In the genomic region with DNA sequence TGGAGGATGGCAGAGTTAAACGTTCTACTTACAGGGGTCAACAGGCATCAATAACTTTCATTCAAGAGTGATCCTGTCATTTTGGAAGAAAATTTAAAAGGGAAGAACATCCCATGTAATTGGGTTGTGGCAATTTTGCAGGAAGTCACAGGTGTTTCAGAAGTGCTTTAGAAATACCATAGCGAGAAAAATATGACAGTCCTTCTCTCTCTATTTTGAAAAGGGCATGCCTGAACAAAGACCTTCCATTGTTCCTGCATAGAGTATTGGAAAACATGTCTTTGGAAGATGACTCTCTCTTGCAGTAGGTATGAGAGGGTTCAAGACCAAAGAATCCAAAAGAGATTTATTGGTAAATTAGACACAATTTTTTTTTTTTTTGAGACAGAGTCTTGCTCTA, we compare ENCODE assay signal across 19 cellular contexts.
"Had no signal": no experiment of that assay in that cellular context is flagged by ENCODE, and none has a peak within 500 bp of the region (broad histone marks: within the 10 kb centered on the region; RNA-seq: fewer than 3 reads in every experiment).

No MANE protein-coding gene starts in this region.

- H3K9me3 ChIP-seq: esophagus squamous epithelium, sigmoid colon, thoracic aorta, upper lobe of left lung had no signal

- H3K27me3 Mint-ChIP-seq: activated CD8-positive, alpha-beta T cell treated with anti-CD3 and anti-CD28 coated beads for 36 hours; activated naive CD8-positive, alpha-beta T cell treated with anti-CD3 and anti-CD28 coated beads for 36 hours; activated T-cell treated with anti-CD3 and anti-CD28 coated beads, Interleukin-2, amount 50 U/mL, for 24 hours; stimulated activated naive B cell treated with anti-CD40 and anti-IgM and Interleukin-4, amounts not matched to agents 10 μg/mL and 1 μg/mL and 100 μg/mL, for 72 hours had no signal

- H3K36me3 Mint-ChIP-seq: natural killer cell, WTC11 had no signal

- H3K27me3 ChIP-seq: esophagus squamous epithelium, sigmoid colon, upper lobe of left lung had no signal

- H3K36me3 ChIP-seq: esophagus squamous epithelium, sigmoid colon, thoracic aorta, upper lobe of left lung had no signal

- DNase-seq: activated CD4-positive, alpha-beta T cell treated with anti-CD3 and anti-CD28 coated beads for 48 hours; activated CD8-positive, alpha-beta T cell treated with anti-CD3 and anti-CD28 coated beads for 36 hours; activated effector memory CD4-positive, alpha-beta T cell treated with anti-CD3 and anti-CD28 coated beads, Interleukin-2, amount 50 U/mL, for 16 hours; activated naive CD8-positive, alpha-beta T cell treated with anti-CD3 and anti-CD28 coated beads for 36 hours; activated T-cell treated with anti-CD3 and anti-CD28 coated beads, Interleukin-2, amount 50 U/mL, for 24 hours; amygdala; dermis blood vessel endothelial cell; effector memory CD4-positive, alpha-beta T cell; esophagus squamous epithelium; mesenchymal stem cell; natural killer cell; sigmoid colon; stimulated activated CD4-positive, alpha-beta T cell treated with anti-CD3 and anti-CD28 coated beads, Interleukin-4, amount 100 ng/mL, for 24 hours; stimulated activated naive B cell treated with anti-CD40 and anti-IgM and Interleukin-4, amounts not matched to agents 10 μg/mL and 1 μg/mL and 100 μg/mL, for 72 hours; upper lobe of left lung had no signal

- H3K4me3 ChIP-seq: esophagus squamous epithelium, sigmoid colon, thoracic aorta, upper lobe of left lung had no signal

- H3K79me2 ChIP-seq: parathyroid adenoma had no signal

- FAIRE-seq: endothelial cell of umbilical vein had no signal

- H3K27ac ChIP-seq: esophagus squamous epithelium, parathyroid adenoma, sigmoid colon, thoracic aorta, upper lobe of left lung had no signal

- H3K27ac Mint-ChIP-seq: activated CD8-positive, alpha-beta T cell treated with anti-CD3 and anti-CD28 coated beads for 36 hours; activated naive CD8-positive, alpha-beta T cell treated with anti-CD3 and anti-CD28 coated beads for 36 hours; activated T-cell treated with anti-CD3 and anti-CD28 coated beads, Interleukin-2, amount 50 U/mL, for 24 hours; natural killer cell; stimulated activated naive B cell treated with anti-CD40 and anti-IgM and Interleukin-4, amounts not matched to agents 10 μg/mL and 1 μg/mL and 100 μg/mL, for 72 hours; WTC11 had no signal

- ATAC-seq: activated CD8-positive, alpha-beta T cell treated with anti-CD3 and anti-CD28 coated beads for 36 hours; natural killer cell; stimulated activated naive B cell treated with anti-CD40 and anti-IgM and Interleukin-4, amounts not matched to agents 10 μg/mL and 1 μg/mL and 100 μg/mL, for 72 hours; WTC11 had no signal

- H3K9me3 Mint-ChIP-seq: activated CD8-positive, alpha-beta T cell treated with anti-CD3 and anti-CD28 coated beads for 36 hours; activated naive CD8-positive, alpha-beta T cell treated with anti-CD3 and anti-CD28 coated beads for 36 hours; activated T-cell treated with anti-CD3 and anti-CD28 coated beads, Interleukin-2, amount 50 U/mL, for 24 hours; natural killer cell; stimulated activated naive B cell treated with anti-CD40 and anti-IgM and Interleukin-4, amounts not matched to agents 10 μg/mL and 1 μg/mL and 100 μg/mL, for 72 hours; WTC11 had no signal

- H3K4me3 Mint-ChIP-seq: activated CD8-positive, alpha-beta T cell treated with anti-CD3 and anti-CD28 coated beads for 36 hours; activated naive CD8-positive, alpha-beta T cell treated with anti-CD3 and anti-CD28 coated beads for 36 hours; activated T-cell treated with anti-CD3 and anti-CD28 coated beads, Interleukin-2, amount 50 U/mL, for 24 hours; natural killer cell; stimulated activated naive B cell treated with anti-CD40 and anti-IgM and Interleukin-4, amounts not matched to agents 10 μg/mL and 1 μg/mL and 100 μg/mL, for 72 hours; WTC11 had no signal

- H2AFZ ChIP-seq: parathyroid adenoma had no signal

- H3K9ac ChIP-seq: parathyroid adenoma had no signal
